9 cellular contexts compared by ENCODE assay signal in genomic region chr1:201715801-201716741, GRCh38.
DNase-seq lines count a peak whose midpoint lies in the region; ATAC-seq and TF ChIP-seq lines count a peak whose summit lies in the region.
"Had no signal": no experiment of that assay in that cellular context is flagged by ENCODE, and none has a peak within 500 bp of the region (broad histone marks: within the 10 kb centered on the region; RNA-seq: fewer than 3 reads in every experiment).

No MANE protein-coding gene starts in this region.

- H3K27me3 ChIP-seq in heart left ventricle: no peaks in the 10 kb centered on the region
- H3K27me3 ChIP-seq in uterus: no peaks in the 10 kb centered on the region
- H3K27me3 ChIP-seq: testis had no signal

- H3K4me3 ChIP-seq in heart left ventricle (peak overlapping the region in 1 of 12 donors; percentile 33), uterus (no peak overlapping the region)
- H3K4me3 ChIP-seq: testis had no signal

- H3K9me3 ChIP-seq in heart left ventricle (no peaks in the 10 kb centered on the region), uterus (no peaks in the 10 kb centered on the region)
- H3K9me3 ChIP-seq: testis had no signal

- H3K27ac ChIP-seq in heart left ventricle: peak overlapping the region; percentile 72 to 98 (median 93)
- H3K27ac ChIP-seq in adipose tissue (ENCODE audit: low read depth, low read length): peak overlapping the region; percentile 36
- peak overlapping the region; percentile 89 to 96 for H3K27ac ChIP-seq in uterus

- no peak for TF ChIP-seq CTCF in heart left ventricle (IDR thresholded peaks at IDR 0.05)
- no peak for TF ChIP-seq CTCF in uterus (IDR thresholded peaks at IDR 0.05)

- intact Hi-C loops in heart left ventricle (cut with DNase I): no loop called here
- intact Hi-C loops in left ventricle myocardium superior (cut with micrococcal nuclease): no loop called here
- intact Hi-C loops in uterus (cut with DNase I; ENCODE audit: low total_unique reads): no loop called here

- TF ChIP-seq POLR2A in heart left ventricle (IDR thresholded peaks at IDR 0.05): no peak
- TF ChIP-seq POLR2A in uterus (IDR thresholded peaks at IDR 0.05): no peak

- H3K4me1 ChIP-seq in heart left ventricle: peaks cover 32 to 100% (median 90%) of the 10 kb centered on the region in 12 donors
- peaks cover 42 to 62% of the 10 kb centered on the region in 2 donors for H3K4me1 ChIP-seq in uterus

- ATAC-seq in heart left ventricle: no peak
- no peak for ATAC-seq in left ventricle myocardium superior
- ATAC-seq in GM21825 (IDR thresholded peaks at IDR 0.05; ENCODE audit: unreplicated experiment): no peak

- DNase-seq in heart left ventricle: peak in 2 of 5 donors; percentile 53
- no peak for DNase-seq in left ventricle myocardium superior
- peak; percentile 70 for DNase-seq in midbrain (lab: John Stamatoyannopoulos, UW)
- DNase-seq in uterus: peak in 1 of 2 donors; percentile 17
- DNase-seq in SK-N-DZ (ENCODE audit: low spot score): no peak
- no peak for DNase-seq in COLO829 (ENCODE audit: low spot score)
- DNase-seq: testis had no signal

- H3K36me3 ChIP-seq in heart left ventricle (peaks cover 0 to 31% (median 8%) of the 10 kb centered on the region in 9 donors), uterus (no peaks in the 10 kb centered on the region)

- 78 to 80% (median 79%) methylated on average over 11 of the region's 11 CpGs for WGBS in heart left ventricle, 4 donors
- whole genome bisulfite sequencing in adipose tissue, 3 donors: 69 to 86% (median 75%) methylated on average over 11 of the region's 11 CpGs

Comparison
In these comparisons a context has a peak if more than half of its experiments do, and no peak if none do; other contexts are left out.
1. H3K27ac ChIP-seq: peak in every context shown above with its lines; median percentile 93 in heart left ventricle; 92 in uterus; 36 in adipose tissue.